ENCODE assay signal across 8 cellular contexts in the genomic region with DNA sequence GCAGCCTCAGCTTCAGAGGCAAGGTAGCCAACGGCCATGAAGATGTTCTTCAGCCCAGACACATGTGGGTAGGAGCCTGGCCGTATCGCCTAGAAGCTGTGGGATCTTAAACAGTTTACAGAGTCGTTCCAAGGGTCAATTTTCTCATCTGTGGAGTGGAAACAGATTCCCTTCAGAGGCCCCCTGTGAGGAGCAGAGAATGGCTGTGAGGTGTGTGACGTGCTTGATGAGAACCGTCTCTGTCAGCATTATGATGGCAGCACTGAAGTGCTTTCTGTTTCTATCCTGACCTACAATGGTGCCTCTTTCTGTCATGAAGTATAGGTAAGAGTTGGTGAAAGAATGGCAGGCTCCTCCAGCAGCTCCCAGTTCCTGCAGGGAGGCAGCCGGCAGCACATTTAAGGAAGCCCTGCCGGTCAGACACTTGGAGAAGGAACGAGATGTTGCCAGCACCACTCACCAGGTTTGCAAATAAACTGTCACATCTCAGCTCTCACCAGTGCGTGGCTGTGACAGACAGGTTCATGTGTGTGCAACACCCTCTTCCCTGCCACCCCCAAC.
A peak's percentile ranks its signal among the peaks of the same experiment; 100 is the strongest.
DNase-seq lines count a peak whose midpoint lies in the region; ATAC-seq and TF ChIP-seq lines count a peak whose summit lies in the region.

No MANE protein-coding gene starts in this region.

- no peak overlapping the region for H3K4me3 ChIP-seq in MG63

- H3K9me3 ChIP-seq in MG63 = no peaks in the 10 kb centered on the region

- peak overlapping the region; percentile 94 for H3K27ac Mint-ChIP-seq in activated naive CD8-positive, alpha-beta T cell treated with anti-CD3 and anti-CD28 coated beads for 36 hours
- no peak overlapping the region for H3K27ac Mint-ChIP-seq in nephron progenitor cell

- in situ Hi-C loops in KBM-7 (cut with MboI; ENCODE audit: low pct_unique_long_range_greater_than_20kb, low sequenced_read_pairs) = no loop called here

- no peaks in the 10 kb centered on the region for H3K27me3 ChIP-seq in MG63

- peaks cover 46% of the 10 kb centered on the region for H3K4me1 Mint-ChIP-seq in activated naive CD8-positive, alpha-beta T cell treated with anti-CD3 and anti-CD28 coated beads for 36 hours
- peaks cover 17% of the 10 kb centered on the region for H3K4me1 Mint-ChIP-seq in nephron progenitor cell

- TF ChIP-seq CTCF in nephron progenitor cell (IDR thresholded peaks at IDR 0.05) = no peak

- H3K27me3 Mint-ChIP-seq in activated naive CD8-positive, alpha-beta T cell treated with anti-CD3 and anti-CD28 coated beads for 36 hours = no peaks in the 10 kb centered on the region
- peaks cover 8% of the 10 kb centered on the region for H3K27me3 Mint-ChIP-seq in nephron progenitor cell (ENCODE audit: low read depth, poor library complexity)

- H3K36me3 Mint-ChIP-seq in activated naive CD8-positive, alpha-beta T cell treated with anti-CD3 and anti-CD28 coated beads for 36 hours = peaks cover 18% of the 10 kb centered on the region
- H3K36me3 Mint-ChIP-seq in nephron progenitor cell (ENCODE audit: low read depth) = no peaks in the 10 kb centered on the region

- intact Hi-C loops in left cardiac atrium (cut with DNase I) = no loop called here
- intact Hi-C loops in left ventricle myocardium superior (cut with micrococcal nuclease) = no loop called here

- no peaks in the 10 kb centered on the region for H3K36me3 ChIP-seq in MG63

- DNase-seq in left cardiac atrium (no peak), left ventricle myocardium superior (no peak), KBM-7 (peak; percentile 19), MG63 (no peak), ecto neural progenitor cell (ENCODE audit: low spot score) (no peak), nephron progenitor cell (no peak)
- DNase-seq in activated naive CD8-positive, alpha-beta T cell treated with anti-CD3 and anti-CD28 coated beads for 36 hours = peak; percentile 42
- DNase-seq in stimulated activated CD4-positive, alpha-beta T cell treated with anti-CD3 and anti-CD28 coated beads, Interleukin-4, amount 100 ng/mL, for 1 hour = peak; percentile 30

- peak overlapping the region; percentile 80 for H3K4me3 Mint-ChIP-seq in activated naive CD8-positive, alpha-beta T cell treated with anti-CD3 and anti-CD28 coated beads for 36 hours
- no peak overlapping the region for H3K4me3 Mint-ChIP-seq in nephron progenitor cell

- ATAC-seq in left cardiac atrium (peak; percentile 31 to 38), left ventricle myocardium superior (no peak)

- H3K9me3 Mint-ChIP-seq in activated naive CD8-positive, alpha-beta T cell treated with anti-CD3 and anti-CD28 coated beads for 36 hours = peaks cover 10% of the 10 kb centered on the region
- no peaks in the 10 kb centered on the region for H3K9me3 Mint-ChIP-seq in nephron progenitor cell

Comparison
In these comparisons a context has a peak if more than half of its experiments do, and no peak if none do; other contexts are left out.
1. DNase-seq: peak in KBM-7 (single experiment), activated naive CD8-positive, alpha-beta T cell treated with anti-CD3 and anti-CD28 coated beads for 36 hours (single experiment) and stimulated activated CD4-positive, alpha-beta T cell treated with anti-CD3 and anti-CD28 coated beads, Interleukin-4, amount 100 ng/mL, for 1 hour (single experiment); none in left cardiac atrium (single experiment), left ventricle myocardium superior (single experiment), MG63 (single experiment), ecto neural progenitor cell (single experiment) and nephron progenitor cell (single experiment).